In genomic region chr2:174485763-174486613, GRCh38 we compare ENCODE assay signal across 8 cellular contexts. TPM values are rescaled to one million over a fixed set of nuclear protein-coding genes. Genes with fewer than 3 reads are reported as not detected.
DNase-seq lines count a peak whose midpoint lies in the region; ATAC-seq and TF ChIP-seq lines count a peak whose summit lies in the region.

No MANE protein-coding gene starts in this region.

- TF ChIP-seq CTCF in progenitor cell of endocrine pancreas (IDR thresholded peaks at IDR 0.05; ENCODE audit: unreplicated experiment) = no peak

- H3K36me3 Mint-ChIP-seq in activated naive CD4-positive, alpha-beta T cell treated with anti-CD3 and anti-CD28 coated beads, Interleukin-2, amount 50 U/mL, for 72 hours = peaks cover 11 to 19% of the 10 kb centered on the region in 2 donors
- no peaks in the 10 kb centered on the region for H3K36me3 Mint-ChIP-seq in progenitor cell of endocrine pancreas (ENCODE audit: insufficient read depth)

- ATAC-seq in Right ventricle myocardium superior (ENCODE audit: poor library complexity) (peak; percentile 32), Right ventricle myocardium inferior (no peak), HG02938 (IDR thresholded peaks at IDR 0.05; ENCODE audit: unreplicated experiment) (peak; percentile 21), left ventricle myocardium superior (peak; percentile 39)
- peak; percentile 24 to 25 for ATAC-seq in activated naive CD4-positive, alpha-beta T cell treated with anti-CD3 and anti-CD28 coated beads, Interleukin-2, amount 50 U/mL, for 72 hours

- H3K27me3 Mint-ChIP-seq in progenitor cell of endocrine pancreas = peaks cover 29% of the 10 kb centered on the region

- peak overlapping the region; percentile 83 to 91 for H3K27ac Mint-ChIP-seq in activated naive CD4-positive, alpha-beta T cell treated with anti-CD3 and anti-CD28 coated beads, Interleukin-2, amount 50 U/mL, for 72 hours
- H3K27ac Mint-ChIP-seq in progenitor cell of endocrine pancreas = peak overlapping the region; percentile 17

- DNase-seq in Right ventricle myocardium superior (no peak), Right ventricle myocardium inferior (ENCODE audit: missing footprints) (no peak), NCI-H526 treated with DMSO at 0.1 percent for 48 hours (lab: John Stamatoyannopoulos, UW) (peak; percentile 19), left ventricle myocardium superior (peak; percentile 41), progenitor cell of endocrine pancreas (ENCODE audit: low spot score, unreplicated experiment) (no peak), ureter (ENCODE audit: low spot score) (no peak)
- peak in 1 of 2 donors; percentile 36 for DNase-seq in activated naive CD4-positive, alpha-beta T cell treated with anti-CD3 and anti-CD28 coated beads, Interleukin-2, amount 50 U/mL, for 72 hours (ENCODE audit: low spot score in 2 of 2)

- H3K4me3 Mint-ChIP-seq in progenitor cell of endocrine pancreas (ENCODE audit: low read depth) = peak overlapping the region; percentile 87

- intact Hi-C loops in Right ventricle myocardium superior (cut with DNase I) = no loop called here
- intact Hi-C loops in Right ventricle myocardium inferior (cut with DNase I) = loop anchor here (2.0 kb wide), 1 partner anchor 77 kb away; no protein-coding TSS in a partner anchor
- intact Hi-C loops in left ventricle myocardium superior (cut with micrococcal nuclease) = no loop called here

- H3K9me3 Mint-ChIP-seq in activated naive CD4-positive, alpha-beta T cell treated with anti-CD3 and anti-CD28 coated beads, Interleukin-2, amount 50 U/mL, for 72 hours = peaks cover 0 to 4% of the 10 kb centered on the region in 2 donors
- peaks cover 3% of the 10 kb centered on the region for H3K9me3 Mint-ChIP-seq in progenitor cell of endocrine pancreas (ENCODE audit: low read depth)

- H3K4me1 Mint-ChIP-seq in progenitor cell of endocrine pancreas (ENCODE audit: low read depth) = peaks cover 4% of the 10 kb centered on the region

RNA-seq across cellular contexts. Expression of gene GPR155, which starts 0.8 kb away (rescaled TPM):
- 14.7 TPM for total RNA-seq in Right ventricle myocardium superior
- total RNA-seq in Right ventricle myocardium inferior = 14.0 TPM
- 10 to 100 TPM in 1 of 2 donors, 1 to 10 TPM in 1; 8.8 to 18.5 TPM for total RNA-seq in activated naive CD4-positive, alpha-beta T cell treated with anti-CD3 and anti-CD28 coated beads, Interleukin-2, amount 50 U/mL, for 72 hours
- 16.6 TPM for total RNA-seq in left ventricle myocardium superior
- 0.74 and 1.4 TPM in 2 replicates for total RNA-seq in progenitor cell of endocrine pancreas
- total RNA-seq in ureter = 5.5 TPM

Comparison
In these comparisons a context has a peak if more than half of its experiments do, and no peak if none do; other contexts are left out.
1. DNase-seq: peak in NCI-H526 treated with DMSO at 0.1 percent for 48 hours (single experiment) and left ventricle myocardium superior (single experiment); none in Right ventricle myocardium superior (single experiment), Right ventricle myocardium inferior (single experiment), progenitor cell of endocrine pancreas (single experiment) and ureter (single experiment).